In the genomic region with DNA sequence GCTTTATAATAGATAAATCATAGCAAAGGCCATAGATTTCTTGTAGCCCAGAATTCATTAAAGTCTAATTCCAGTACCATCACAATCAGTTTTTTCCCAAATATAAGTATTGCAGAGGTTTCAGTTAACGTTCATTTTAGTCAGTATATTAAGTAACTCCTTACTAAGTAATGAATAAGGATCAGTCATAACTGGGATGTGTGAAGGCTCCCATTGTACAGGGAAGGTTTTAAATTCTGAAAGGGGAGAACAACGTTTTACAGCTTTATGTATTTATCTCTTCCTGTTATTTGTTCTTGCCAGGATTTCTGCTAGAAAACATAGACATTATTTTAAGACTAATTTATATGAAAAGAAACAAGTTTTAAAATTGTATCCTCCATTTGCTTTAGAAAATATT, we compare ENCODE assay signal across 20 cellular contexts.
"Had no signal": no experiment of that assay in that cellular context is flagged by ENCODE, and none has a peak within 500 bp of the region (broad histone marks: within the 10 kb centered on the region; RNA-seq: fewer than 3 reads in every experiment).

No MANE protein-coding gene starts in this region.

- H3K27me3 ChIP-seq: foreskin keratinocyte, hepatocyte, neutrophil, spleen, transverse colon had no signal

- H3K4me3 ChIP-seq: hepatocyte, lung, spleen, thoracic aorta, transverse colon had no signal

- DNase-seq: effector memory CD8-positive, alpha-beta T cell; erythroblast; foreskin keratinocyte; head of caudate nucleus; left colon; left ventricle myocardium superior; mesenchymal stem cell; midbrain; posterior cingulate gyrus; spleen; stimulated activated CD4-positive, alpha-beta T cell treated with anti-CD3 and anti-CD28 coated beads, Interleukin-15, amount 100 ng/mL, for 24 hours; stimulated activated CD4-positive, alpha-beta T cell treated with anti-CD3 and anti-CD28 coated beads, Interleukin-1b, Interleukin-23, amount 100 ng/mL, for 48 hours; stimulated activated CD4-positive, alpha-beta T cell treated with anti-CD3 and anti-CD28 coated beads, Interleukin-4, amount 100 ng/mL, for 24 hours; stimulated activated naive B cell treated with anti-CD40 and anti-IgM and Interleukin-4, amounts not matched to agents 10 μg/mL and 1 μg/mL and 100 μg/mL, for 72 hours; stimulated activated naive CD8-positive, alpha-beta T cell treated with anti-CD3 and anti-CD28 coated beads, Interleukin-15, amount 100 ng/mL, for 72 hours; transverse colon had no signal

- H3K36me3 ChIP-seq: neutrophil, spleen, thoracic aorta, transverse colon had no signal
